8 cellular contexts compared by ENCODE assay signal in the genomic region with DNA sequence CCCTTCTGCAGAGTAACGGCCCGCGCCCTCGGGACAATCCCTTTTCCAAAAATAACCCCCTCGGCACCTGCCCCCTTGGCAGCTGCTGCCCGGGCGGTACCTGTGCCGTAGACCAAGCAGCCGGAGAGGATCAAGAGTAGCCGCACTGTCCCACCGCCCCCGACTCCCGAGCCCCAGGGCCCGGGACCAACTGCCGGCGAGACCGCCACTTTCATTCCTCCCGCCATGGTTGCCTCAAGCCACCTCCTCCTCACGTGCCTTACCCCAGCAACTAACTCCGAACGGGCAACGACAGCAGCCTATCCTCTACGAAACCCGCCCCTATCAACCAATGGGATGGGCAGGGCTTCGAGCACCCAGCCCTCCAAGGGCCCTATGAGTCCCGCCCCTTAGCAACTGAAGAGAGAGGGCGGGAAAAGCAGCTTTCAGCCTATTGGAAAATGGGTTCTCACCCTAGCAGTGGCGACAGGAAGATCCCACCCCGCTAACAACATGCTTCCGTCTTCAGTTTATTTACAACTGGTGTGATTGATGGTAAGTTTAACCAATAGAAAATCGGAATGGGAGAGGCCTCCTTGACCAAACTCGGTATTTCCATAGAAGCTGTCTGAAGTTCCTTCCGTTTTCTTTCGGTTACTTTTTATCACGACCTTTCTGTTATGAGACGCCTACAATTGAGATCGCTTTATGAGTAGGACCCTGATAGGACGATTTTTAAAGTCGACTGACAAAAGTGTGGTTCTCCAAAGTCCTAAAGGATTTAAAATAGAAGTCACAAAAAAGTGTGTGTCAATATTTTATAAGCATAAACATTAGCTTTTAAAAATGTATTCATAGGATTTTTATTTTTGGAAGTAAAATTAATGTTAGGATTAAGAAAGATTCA. TPM values are rescaled to one million over a fixed set of nuclear protein-coding genes. Genes with fewer than 3 reads are reported as not detected.
DNase-seq lines count a peak whose midpoint lies in the region; ATAC-seq, FAIRE-seq and TF ChIP-seq lines count a peak whose summit lies in the region.

A gene with protein sequence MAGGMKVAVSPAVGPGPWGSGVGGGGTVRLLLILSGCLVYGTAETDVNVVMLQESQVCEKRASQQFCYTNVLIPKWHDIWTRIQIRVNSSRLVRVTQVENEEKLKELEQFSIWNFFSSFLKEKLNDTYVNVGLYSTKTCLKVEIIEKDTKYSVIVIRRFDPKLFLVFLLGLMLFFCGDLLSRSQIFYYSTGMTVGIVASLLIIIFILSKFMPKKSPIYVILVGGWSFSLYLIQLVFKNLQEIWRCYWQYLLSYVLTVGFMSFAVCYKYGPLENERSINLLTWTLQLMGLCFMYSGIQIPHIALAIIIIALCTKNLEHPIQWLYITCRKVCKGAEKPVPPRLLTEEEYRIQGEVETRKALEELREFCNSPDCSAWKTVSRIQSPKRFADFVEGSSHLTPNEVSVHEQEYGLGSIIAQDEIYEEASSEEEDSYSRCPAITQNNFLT (minus strand): TSS at position 273 of the 886 bp plus-strand sequence. CDS start 46 bp downstream, at position 227.

- peak within 1 kb of the TSS; percentile 85 for H3K27ac ChIP-seq in keratinocyte (ENCODE audit: control insufficient read depth, insufficient read depth, low read length)

- H3K9ac ChIP-seq in keratinocyte (ENCODE audit: control insufficient read depth, extremely low read depth, insufficient read depth, low read length) = peak within 1 kb of the TSS; percentile 92

- no peaks in the 10 kb centered on the region for H3K9me3 ChIP-seq in keratinocyte (ENCODE audit: control insufficient read depth, low read depth, low read length)

- peak within 1 kb of the TSS; percentile 91 for H2AFZ ChIP-seq in keratinocyte (ENCODE audit: control insufficient read depth, low read length)

- H3K79me2 ChIP-seq in keratinocyte (ENCODE audit: control insufficient read depth, insufficient read depth, low read length) = peaks cover 14% of the 10 kb centered on the region

- H3K36me3 ChIP-seq in keratinocyte (ENCODE audit: control insufficient read depth in 2 of 2, extremely low read depth in 1 of 2, insufficient read depth in 2 of 2, low read length in 2 of 2) = peaks cover 0 to 3% of the 10 kb centered on the region in 2 experiments

- TF ChIP-seq POLR2A in GM19099 (IDR thresholded peaks at IDR 0.05; ENCODE audit: extremely low read depth, insufficient read length, low read depth) = peak; percentile 76

- no peaks in the 10 kb centered on the region for H4K20me1 ChIP-seq in keratinocyte (ENCODE audit: control insufficient read depth, extremely low read depth, insufficient read depth, low read length)

- dilution Hi-C loops in keratinocyte (cut with MboI; ENCODE audit: extremely low pct_ligation_motif_present, low sequenced_read_pairs) = no loop called here

- H3K4me2 ChIP-seq in keratinocyte (ENCODE audit: control insufficient read depth, extremely low read depth, insufficient read depth, low read depth, low read length) = peak within 1 kb of the TSS; percentile 93

- no peak for TF ChIP-seq CTCF in keratinocyte (optimal IDR thresholded peaks at IDR 0.05 in 1 of 3, IDR thresholded peaks at IDR 0.05 in 1 of 3, conservative IDR thresholded peaks at IDR 0.05 in 1 of 3; ENCODE audit: extremely low read depth in 1 of 3, insufficient read depth in 2 of 3, low read length in 3 of 3)

- FAIRE-seq in keratinocyte (lab: Jason Lieb, UNC) = peak; percentile 90

- H3K9me1 ChIP-seq in keratinocyte (ENCODE audit: control insufficient read depth, extremely low read depth, insufficient read depth, low read length) = no peaks in the 10 kb centered on the region

- ATAC-seq in HG03432 (IDR thresholded peaks at IDR 0.05; ENCODE audit: unreplicated experiment) = peak; percentile 97

- H3K4me3 ChIP-seq in keratinocyte (ENCODE audit: control insufficient read depth in 2 of 3, extremely low read depth in 1 of 3, insufficient read depth in 2 of 3, low read depth in 1 of 3, low read length in 3 of 3) = peak within 1 kb of the TSS; percentile 84 to 96 (median 96)

- H3K27me3 ChIP-seq in keratinocyte (ENCODE audit: control insufficient read depth, extremely low read depth, insufficient read depth, low read length) = no peaks in the 10 kb centered on the region

- DNase-seq in AG20443 (ENCODE audit: low spot score) (peak; percentile 97), NCI-H510A (lab: John Stamatoyannopoulos, UW) (peak; percentile 98), cerebellum (ENCODE audit: low spot score) (peak; percentile 99), keratinocyte (ENCODE audit: low read depth, low spot score) (peak; percentile 100)
- DNase-seq in activated CD4-positive, alpha-beta T cell treated with anti-CD3 and anti-CD28 coated beads for 1 hour = peak; percentile 92
- DNase-seq in stimulated activated CD4-positive, alpha-beta T cell treated with anti-CD3 and anti-CD28 coated beads, Interleukin-15, amount 100 ng/mL, for 24 hours = peak; percentile 96

- peaks cover 4% of the 10 kb centered on the region for H3K4me1 ChIP-seq in keratinocyte (ENCODE audit: control insufficient read depth, extremely low read depth, insufficient read depth, low read length)

RNA-seq across cellular contexts. Expression of the gene that starts here (rescaled TPM):
- total RNA-seq in cerebellum = 12.5 TPM
- 7.4 to 18.6 TPM (median 11.2 TPM) in 3 replicates for polyA plus RNA-seq in keratinocyte
- 1.5 TPM for polyA plus RNA-seq in keratinocyte (2011; ENCODE audit: low read depth)
- polyA plus RNA-seq in keratinocyte (2011; cell fraction: cytosol; rRNA removed) = 3.0 and 5.9 TPM in 2 replicates
- 24.8 and 26.6 TPM in 2 replicates for polyA plus RNA-seq in keratinocyte (2011; cell fraction: nucleus; rRNA removed)
- polyA plus RNA-seq in keratinocyte (2012; ENCODE audit: low replicate concordance) = 3.7 and 5.2 TPM in 2 replicates
- 7.3 to 16.4 TPM (median 10.6 TPM) in 3 replicates for polyA minus RNA-seq in keratinocyte
- polyA minus RNA-seq in keratinocyte (2011; cell fraction: cytosol; rRNA and poly(A)+ RNA removed) = 2.3 TPM
- polyA minus RNA-seq in keratinocyte (2011; cell fraction: nucleus; rRNA and poly(A)+ RNA removed) = 9.1 and 17.1 TPM in 2 replicates

Comparison
In these comparisons a context has a peak if more than half of its experiments do, and no peak if none do; other contexts are left out.
1. Peak in every context shown above with its lines: DNase-seq, ATAC-seq, H3K4me3 ChIP-seq and H3K27ac ChIP-seq.